Comparison of ENCODE assay signal across 28 cellular contexts in the genomic region with DNA sequence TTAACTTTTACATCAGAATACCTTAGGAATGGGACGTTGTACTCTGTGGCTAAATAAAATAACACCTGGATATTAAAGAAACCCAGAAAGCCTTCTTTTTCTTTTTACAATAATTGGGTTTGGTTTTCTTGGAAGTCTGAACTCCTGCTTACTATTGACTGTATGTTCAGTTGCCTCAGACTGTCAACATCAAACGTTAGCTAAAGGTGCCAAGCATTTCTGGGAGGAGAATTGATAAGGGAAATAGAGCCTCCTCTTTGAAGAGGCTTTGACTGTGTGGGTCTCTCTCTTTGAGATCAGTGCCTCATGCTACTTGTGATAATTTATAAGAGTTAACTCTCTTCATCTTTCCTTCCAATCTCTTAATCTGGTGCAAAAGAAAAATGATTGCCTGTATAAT.
"Had no signal": no experiment of that assay in that cellular context is flagged by ENCODE, and none has a peak within 500 bp of the region (broad histone marks: within the 10 kb centered on the region; RNA-seq: fewer than 3 reads in every experiment).

No MANE protein-coding gene starts in this region.

- H3K9me3 ChIP-seq: testis, thoracic aorta, thyroid gland, upper lobe of left lung, upper lobe of right lung, uterus, vagina had no signal

- H3K36me3 Mint-ChIP-seq: stimulated activated effector memory CD8-positive, alpha-beta T cell treated with anti-CD3 and anti-CD28 coated beads, Interleukin-12 subunit alpha, Interleukin-12 subunit beta, amount 100 ng/mL, for 72 hours had no signal

- H3K4me3 Mint-ChIP-seq: stimulated activated effector memory CD8-positive, alpha-beta T cell treated with anti-CD3 and anti-CD28 coated beads, Interleukin-12 subunit alpha, Interleukin-12 subunit beta, amount 100 ng/mL, for 72 hours; stimulated activated memory B cell treated with anti-CD40 and anti-IgM and Interleukin-4, amounts not matched to agents 10 μg/mL and 1 μg/mL and 100 μg/mL, for 72 hours; stimulated activated naive B cell treated with anti-CD40 and anti-IgM and Interleukin-4, amounts not matched to agents 10 μg/mL and 1 μg/mL and 100 μg/mL, for 72 hours; stimulated activated naive CD8-positive, alpha-beta T cell treated with anti-CD3 and anti-CD28 coated beads, Interleukin-15, amount 100 ng/mL, for 72 hours; stimulated activated naive CD8-positive, alpha-beta T cell treated with anti-CD3 and anti-CD28 coated beads, Interleukin-15, Interleukin-2, amounts not matched to agents 100 ng/mL and 50 ng/mL, for 24 hours; type B pancreatic cell had no signal

- H3K27ac ChIP-seq: stomach, suprapubic skin, testis, thoracic aorta, thyroid gland, tibial artery, tibial nerve, transverse colon, upper lobe of left lung, upper lobe of right lung, uterus, vagina had no signal

- H3K36me3 ChIP-seq: stomach, suprapubic skin, thoracic aorta, thyroid gland, tibial artery, transverse colon, upper lobe of left lung, upper lobe of right lung, uterus, vagina had no signal

- H3K4me1 Mint-ChIP-seq: stimulated activated effector memory CD8-positive, alpha-beta T cell treated with anti-CD3 and anti-CD28 coated beads, Interleukin-12 subunit alpha, Interleukin-12 subunit beta, amount 100 ng/mL, for 72 hours; stimulated activated memory B cell treated with anti-CD40 and anti-IgM and Interleukin-4, amounts not matched to agents 10 μg/mL and 1 μg/mL and 100 μg/mL, for 72 hours; stimulated activated naive B cell treated with anti-CD40 and anti-IgM and Interleukin-4, amounts not matched to agents 10 μg/mL and 1 μg/mL and 100 μg/mL, for 72 hours; stimulated activated naive CD8-positive, alpha-beta T cell treated with anti-CD3 and anti-CD28 coated beads, Interleukin-15, amount 100 ng/mL, for 72 hours had no signal

- H3K4me3 ChIP-seq: stomach, suprapubic skin, testis, thoracic aorta, thyroid gland, tibial artery, tibial nerve, transverse colon, upper lobe of left lung, upper lobe of right lung, uterus, vagina had no signal

- H3K27ac Mint-ChIP-seq: stimulated activated effector memory CD8-positive, alpha-beta T cell treated with anti-CD3 and anti-CD28 coated beads, Interleukin-12 subunit alpha, Interleukin-12 subunit beta, amount 100 ng/mL, for 72 hours; stimulated activated memory B cell treated with anti-CD40 and anti-IgM and Interleukin-4, amounts not matched to agents 10 μg/mL and 1 μg/mL and 100 μg/mL, for 72 hours; stimulated activated naive B cell treated with anti-CD40 and anti-IgM and Interleukin-4, amounts not matched to agents 10 μg/mL and 1 μg/mL and 100 μg/mL, for 72 hours; stimulated activated naive CD8-positive, alpha-beta T cell treated with anti-CD3 and anti-CD28 coated beads, Interleukin-15, amount 100 ng/mL, for 72 hours; stimulated activated naive CD8-positive, alpha-beta T cell treated with anti-CD3 and anti-CD28 coated beads, Interleukin-15, Interleukin-2, amounts not matched to agents 100 ng/mL and 50 ng/mL, for 24 hours; type B pancreatic cell had no signal

- ATAC-seq: stimulated activated effector memory CD8-positive, alpha-beta T cell treated with anti-CD3 and anti-CD28 coated beads, Interleukin-12 subunit alpha, Interleukin-12 subunit beta, amount 100 ng/mL, for 72 hours; stimulated activated memory B cell treated with anti-CD40 and anti-IgM and Interleukin-4, amounts not matched to agents 10 μg/mL and 1 μg/mL and 100 μg/mL, for 72 hours; stimulated activated naive B cell treated with anti-CD40 and anti-IgM and Interleukin-4, amounts not matched to agents 10 μg/mL and 1 μg/mL and 100 μg/mL, for 72 hours; stimulated activated naive CD8-positive, alpha-beta T cell treated with anti-CD3 and anti-CD28 coated beads, Interleukin-15, amount 100 ng/mL, for 72 hours; stimulated activated naive CD8-positive, alpha-beta T cell treated with anti-CD3 and anti-CD28 coated beads, Interleukin-15, Interleukin-2, amounts not matched to agents 100 U/mL and 50 U/mL, for 24 hours; upper lobe of right lung had no signal

- H3K27me3 Mint-ChIP-seq: stimulated activated memory B cell treated with anti-CD40 and anti-IgM and Interleukin-4, amounts not matched to agents 10 μg/mL and 1 μg/mL and 100 μg/mL, for 72 hours; stimulated activated naive B cell treated with anti-CD40 and anti-IgM and Interleukin-4, amounts not matched to agents 10 μg/mL and 1 μg/mL and 100 μg/mL, for 72 hours; stimulated activated naive CD8-positive, alpha-beta T cell treated with anti-CD3 and anti-CD28 coated beads, Interleukin-15, amount 100 ng/mL, for 72 hours; stimulated activated naive CD8-positive, alpha-beta T cell treated with anti-CD3 and anti-CD28 coated beads, Interleukin-15, Interleukin-2, amounts not matched to agents 100 ng/mL and 50 ng/mL, for 24 hours had no signal

- H3K27me3 ChIP-seq: stomach, suprapubic skin, testis, thyroid gland, tibial artery, tibial nerve, transverse colon, upper lobe of left lung, upper lobe of right lung, uterus, vagina had no signal

- H3K4me1 ChIP-seq: stomach, suprapubic skin, testis, tibial artery, tibial nerve, transverse colon, upper lobe of left lung, upper lobe of right lung, uterus, vagina had no signal

- DNase-seq: stimulated activated CD4-positive, alpha-beta T cell treated with anti-CD3 and anti-CD28 coated beads, Interleukin-2, amount 100 ng/mL, for 48 hours; stimulated activated CD4-positive, alpha-beta T cell treated with anti-CD3 and anti-CD28 coated beads, Interleukin-4, amount 100 ng/mL, for 1 hour; stimulated activated CD4-positive, alpha-beta T cell treated with anti-CD3 and anti-CD28 coated beads, Interleukin-4, amount 100 ng/mL, for 24 hours; stimulated activated CD4-positive, alpha-beta T cell treated with anti-CD3 and anti-CD28 coated beads, Interleukin-4, amount 100 ng/mL, for 4 hours; stimulated activated CD8-positive, alpha-beta memory T cell treated with anti-CD3 and anti-CD28 coated beads, Interleukin-4, amount 100 ng/mL, for 48 hours; stimulated activated naive B cell treated with anti-CD40 and anti-IgM and Interleukin-4, amounts not matched to agents 10 μg/mL and 1 μg/mL and 100 μg/mL, for 72 hours; stimulated activated naive CD4-positive, alpha-beta T cell; stimulated activated naive CD4-positive, alpha-beta T cell treated with Interleukin-2 at 50 U/mL for 16 hours; stimulated activated naive CD8-positive, alpha-beta T cell treated with anti-CD3 and anti-CD28 coated beads, Interleukin-15, amount 100 ng/mL, for 72 hours; stimulated activated naive CD8-positive, alpha-beta T cell treated with anti-CD3 and anti-CD28 coated beads, Interleukin-15, Interleukin-2, amounts not matched to agents 100 U/mL and 50 U/mL, for 24 hours; stomach; substantia nigra; testis; thyroid gland; tibial artery; transverse colon; trophoblast cell; upper lobe of left lung; upper lobe of right lung; uterus had no signal
